In genomic region chr17:81118308-81119221, GRCh38 we compare ENCODE assay signal across 9 cellular contexts. TPM values are rescaled to one million over a fixed set of nuclear protein-coding genes. Genes with fewer than 3 reads are reported as not detected.
DNase-seq lines count a peak whose midpoint lies in the region; TF ChIP-seq lines count a peak whose summit lies in the region.
"Had no signal": no experiment of that assay in that cellular context is flagged by ENCODE, and none has a peak within 500 bp of the region (broad histone marks: within the 10 kb centered on the region; RNA-seq: fewer than 3 reads in every experiment).

No MANE protein-coding gene starts in this region.

- DNase-seq in activated CD4-positive, alpha-beta memory T cell treated with anti-CD3 and anti-CD28 coated beads for 36 hours, result no peak
- DNase-seq in activated CD4-positive, alpha-beta memory T cell treated with anti-CD3 and anti-CD28 coated beads, Interleukin-2, amount 10 ng/mL, durations not matched to agents 7 days and 5 days, result no peak
- DNase-seq in activated naive CD8-positive, alpha-beta T cell treated with anti-CD3 and anti-CD28 coated beads for 36 hours, result no peak
- DNase-seq in tibial nerve (ENCODE audit: low spot score in 2 of 2), result no peak
- DNase-seq in EL, result no peak
- DNase-seq in kidney glomerular epithelial cell (lab: John Stamatoyannopoulos, UW), result no peak
- no peak for DNase-seq in GF-D8 (lab: John Stamatoyannopoulos, UW)

- TF ChIP-seq EP300 in tibial nerve (IDR thresholded peaks at IDR 0.05), result peak in 1 of 2 donors; percentile 14

- 54 to 63% methylated on average over 19 to 23 of the region's 24 CpGs for WGBS in tibial nerve, 2 donors

- no peaks in the 10 kb centered on the region for H3K36me3 Mint-ChIP-seq in activated CD4-positive, alpha-beta memory T cell treated with anti-CD3 and anti-CD28 coated beads for 36 hours
- H3K36me3 Mint-ChIP-seq in activated CD4-positive, alpha-beta memory T cell treated with anti-CD3 and anti-CD28 coated beads, Interleukin-2, amount 10 ng/mL, durations not matched to agents 7 days and 5 days (ENCODE audit: low read depth), result no peaks in the 10 kb centered on the region
- no peaks in the 10 kb centered on the region for H3K36me3 Mint-ChIP-seq in activated naive CD8-positive, alpha-beta T cell treated with anti-CD3 and anti-CD28 coated beads for 36 hours
- H3K36me3 Mint-ChIP-seq: CD8-positive, alpha-beta memory T cell had no signal

- H3K4me1 Mint-ChIP-seq in activated CD4-positive, alpha-beta memory T cell treated with anti-CD3 and anti-CD28 coated beads for 36 hours (ENCODE audit: low read depth), result peaks cover 5% of the 10 kb centered on the region
- H3K4me1 Mint-ChIP-seq in activated CD4-positive, alpha-beta memory T cell treated with anti-CD3 and anti-CD28 coated beads, Interleukin-2, amount 10 ng/mL, durations not matched to agents 7 days and 5 days, result peaks cover 4% of the 10 kb centered on the region
- H3K4me1 Mint-ChIP-seq in activated naive CD8-positive, alpha-beta T cell treated with anti-CD3 and anti-CD28 coated beads for 36 hours, result peaks cover 2% of the 10 kb centered on the region

- H3K4me3 Mint-ChIP-seq in activated CD4-positive, alpha-beta memory T cell treated with anti-CD3 and anti-CD28 coated beads for 36 hours, result peak overlapping the region; percentile 60
- H3K4me3 Mint-ChIP-seq in activated CD4-positive, alpha-beta memory T cell treated with anti-CD3 and anti-CD28 coated beads, Interleukin-2, amount 10 ng/mL, durations not matched to agents 7 days and 5 days, result no peak overlapping the region
- H3K4me3 Mint-ChIP-seq in activated naive CD8-positive, alpha-beta T cell treated with anti-CD3 and anti-CD28 coated beads for 36 hours, result peak overlapping the region; percentile 64

- no peaks in the 10 kb centered on the region for H3K36me3 ChIP-seq in iPS-18a (ENCODE audit: control insufficient read depth, low read depth, low read length)
- H3K36me3 ChIP-seq in tibial nerve, result peaks cover 0 to 48% (median 0%) of the 10 kb centered on the region in 3 donors

- intact Hi-C loops in activated CD4-positive, alpha-beta memory T cell treated with anti-CD3 and anti-CD28 coated beads for 36 hours (cut with micrococcal nuclease), result no loop called here

- CTCF ChIA-PET in activated CD4-positive, alpha-beta memory T cell treated with anti-CD3 and anti-CD28 coated beads for 36 hours (lab: Charles Lee), result interaction anchor here (0.7 to 1.5 kb wide), 2 partner anchors 17 to 95 kb away, joined by 3 read pairs; no protein-coding TSS in a partner anchor
- CTCF ChIA-PET in activated CD4-positive, alpha-beta memory T cell treated with anti-CD3 and anti-CD28 coated beads, Interleukin-2, amount 10 ng/mL, durations not matched to agents 7 days and 5 days (lab: Charles Lee), result no interaction called here

- H3K4me3 ChIP-seq in iPS-18a (ENCODE audit: low read length) (peak overlapping the region; percentile 52), tibial nerve (peak overlapping the region in 2 of 4 donors; percentile 26 to 38)

- TF ChIP-seq POLR2A in tibial nerve (IDR thresholded peaks at IDR 0.05), result no peak

- H3K9ac ChIP-seq in iPS-18a (ENCODE audit: low read length), result no peak overlapping the region

- H3K27ac ChIP-seq in iPS-18a (ENCODE audit: low read length), result no peak overlapping the region
- peak overlapping the region; percentile 73 to 93 (median 84) for H3K27ac ChIP-seq in tibial nerve

- no peak overlapping the region for H3K27ac Mint-ChIP-seq in activated CD4-positive, alpha-beta memory T cell treated with anti-CD3 and anti-CD28 coated beads for 36 hours
- H3K27ac Mint-ChIP-seq in activated CD4-positive, alpha-beta memory T cell treated with anti-CD3 and anti-CD28 coated beads, Interleukin-2, amount 10 ng/mL, durations not matched to agents 7 days and 5 days, result no peak overlapping the region
- peak overlapping the region; percentile 38 for H3K27ac Mint-ChIP-seq in activated naive CD8-positive, alpha-beta T cell treated with anti-CD3 and anti-CD28 coated beads for 36 hours

- no peaks in the 10 kb centered on the region for H3K9me3 Mint-ChIP-seq in activated CD4-positive, alpha-beta memory T cell treated with anti-CD3 and anti-CD28 coated beads for 36 hours
- H3K9me3 Mint-ChIP-seq in activated CD4-positive, alpha-beta memory T cell treated with anti-CD3 and anti-CD28 coated beads, Interleukin-2, amount 10 ng/mL, durations not matched to agents 7 days and 5 days, result no peaks in the 10 kb centered on the region
- H3K9me3 Mint-ChIP-seq in activated naive CD8-positive, alpha-beta T cell treated with anti-CD3 and anti-CD28 coated beads for 36 hours, result no peaks in the 10 kb centered on the region
- H3K9me3 Mint-ChIP-seq: CD8-positive, alpha-beta memory T cell had no signal

- no peaks in the 10 kb centered on the region for H3K27me3 Mint-ChIP-seq in activated CD4-positive, alpha-beta memory T cell treated with anti-CD3 and anti-CD28 coated beads for 36 hours
- H3K27me3 Mint-ChIP-seq in activated CD4-positive, alpha-beta memory T cell treated with anti-CD3 and anti-CD28 coated beads, Interleukin-2, amount 10 ng/mL, durations not matched to agents 7 days and 5 days, result no peaks in the 10 kb centered on the region
- H3K27me3 Mint-ChIP-seq in activated naive CD8-positive, alpha-beta T cell treated with anti-CD3 and anti-CD28 coated beads for 36 hours, result no peaks in the 10 kb centered on the region

- H3K4me1 ChIP-seq in iPS-18a (ENCODE audit: control insufficient read depth, low read depth, low read length) (no peaks in the 10 kb centered on the region), tibial nerve (peaks cover 0 to 76% (median 25%) of the 10 kb centered on the region in 4 donors)

- H3K27me3 ChIP-seq in iPS-18a (ENCODE audit: control insufficient read depth, insufficient read depth, low read length) (no peaks in the 10 kb centered on the region), tibial nerve (no peaks in the 10 kb centered on the region)

- TF ChIP-seq CTCF in tibial nerve (IDR thresholded peaks at IDR 0.05), result no peak

- POLR2A ChIA-PET in activated CD4-positive, alpha-beta memory T cell treated with anti-CD3 and anti-CD28 coated beads for 36 hours (lab: Charles Lee), result no interaction called here
- POLR2A ChIA-PET in activated CD4-positive, alpha-beta memory T cell treated with anti-CD3 and anti-CD28 coated beads, Interleukin-2, amount 10 ng/mL, durations not matched to agents 7 days and 5 days (lab: Charles Lee), result no interaction called here

- H3K9me3 ChIP-seq in iPS-18a (ENCODE audit: control insufficient read depth, low read depth, low read length) (no peaks in the 10 kb centered on the region), tibial nerve (no peaks in the 10 kb centered on the region)

RNA-seq across cellular contexts. Expression of gene PVALEF, which starts 46.7 kb away (rescaled TPM):
- not detected for total RNA-seq in activated CD4-positive, alpha-beta memory T cell treated with anti-CD3 and anti-CD28 coated beads for 36 hours
- not detected for total RNA-seq in activated CD4-positive, alpha-beta memory T cell treated with anti-CD3 and anti-CD28 coated beads, Interleukin-2, amount 10 ng/mL, durations not matched to agents 7 days and 5 days
- total RNA-seq in activated naive CD8-positive, alpha-beta T cell treated with anti-CD3 and anti-CD28 coated beads for 36 hours, result not detected
- total RNA-seq in tibial nerve, result not detected
- total RNA-seq: CD8-positive, alpha-beta memory T cell had no signal

RNA-seq across cellular contexts. Expression of gene AATK, which starts 47.5 kb away (rescaled TPM):
- 1 to 10 TPM in 1 of 2 experiments, under 1 TPM in 1; 0.78 to 1.0 TPM for total RNA-seq in activated CD4-positive, alpha-beta memory T cell treated with anti-CD3 and anti-CD28 coated beads for 36 hours
- 1 to 10 TPM; 1.1 to 1.8 TPM for total RNA-seq in activated CD4-positive, alpha-beta memory T cell treated with anti-CD3 and anti-CD28 coated beads, Interleukin-2, amount 10 ng/mL, durations not matched to agents 7 days and 5 days
- total RNA-seq in activated naive CD8-positive, alpha-beta T cell treated with anti-CD3 and anti-CD28 coated beads for 36 hours, result under 1 TPM; 0.21 to 0.26 TPM
- total RNA-seq in tibial nerve, result 100 to 1,000 TPM; 247 to 385 (median 322) TPM

Comparison
In these comparisons a context has a peak if more than half of its experiments do, and no peak if none do; other contexts are left out.
1. RNA of gene AATK, which starts 47.5 kb away (total RNA-seq): 247 to 385 TPM in tibial nerve; 1.1 to 1.8 TPM in activated CD4-positive, alpha-beta memory T cell treated with anti-CD3 and anti-CD28 coated beads, Interleukin-2, amount 10 ng/mL, durations not matched to agents 7 days and 5 days, 0.78 to 1.0 TPM in activated CD4-positive, alpha-beta memory T cell treated with anti-CD3 and anti-CD28 coated beads for 36 hours and 0.21 to 0.26 TPM in activated naive CD8-positive, alpha-beta T cell treated with anti-CD3 and anti-CD28 coated beads for 36 hours; every median in the first group is over 10 times any median in the second.